Comparison of ENCODE assay signal across 15 cellular contexts in the genomic region with DNA sequence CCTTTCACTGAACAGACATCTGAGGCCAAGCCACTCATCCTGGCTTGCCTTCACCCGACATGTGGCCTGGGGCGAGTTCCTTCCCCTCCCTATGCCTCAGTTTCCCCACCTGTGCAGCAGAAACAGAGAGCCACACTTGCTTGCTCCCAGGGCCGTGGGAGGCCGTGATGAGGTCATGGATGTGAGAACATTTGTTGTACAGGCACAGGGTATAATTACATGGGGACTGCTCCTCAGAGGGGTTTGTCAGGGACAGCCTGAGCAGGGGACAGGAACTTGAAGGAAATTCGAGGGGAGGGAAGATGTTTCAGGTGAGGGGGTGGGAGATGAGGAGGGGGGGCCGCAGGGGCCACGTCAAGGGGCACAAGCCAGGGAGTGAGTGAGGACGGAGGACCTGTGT. TPM values are rescaled to one million over a fixed set of nuclear protein-coding genes. Genes with fewer than 3 reads are reported as not detected.
DNase-seq lines count a peak whose midpoint lies in the region; ATAC-seq, FAIRE-seq and TF ChIP-seq lines count a peak whose summit lies in the region.
"Had no signal": no experiment of that assay in that cellular context is flagged by ENCODE, and none has a peak within 500 bp of the region (broad histone marks: within the 10 kb centered on the region; RNA-seq: fewer than 3 reads in every experiment).

No MANE protein-coding gene starts in this region.

- no peaks in the 10 kb centered on the region for H3K36me3 Mint-ChIP-seq in nephron progenitor cell (ENCODE audit: low read depth)
- H3K36me3 Mint-ChIP-seq: CD8-positive, alpha-beta memory T cell had no signal

- peak overlapping the region; percentile 80 for H3K27ac Mint-ChIP-seq in nephron progenitor cell

- no peak overlapping the region for H3K9ac ChIP-seq in kidney (ENCODE audit: low read length in 2 of 2)
- H3K9ac ChIP-seq in skeletal muscle satellite cell (ENCODE audit: low read depth, low read length), result peak overlapping the region; percentile 33
- H3K9ac ChIP-seq: BLaER1 had no signal

- DNase-seq in Right ventricle myocardium superior (peak; percentile 5), Right ventricle myocardium inferior (ENCODE audit: missing footprints) (no peak), kidney (peak; percentile 39), nephron progenitor cell (no peak), RCC 7860 (ENCODE audit: low spot score) (no peak), KG1 (lab: John Stamatoyannopoulos, UW) (no peak), EL (no peak)
- DNase-seq: AML-193; Caco-2; CD8-positive, alpha-beta memory T cell; H7 had no signal

- H3K4me3 ChIP-seq in kidney (ENCODE audit: low read length in 2 of 2) (no peak overlapping the region), skeletal muscle satellite cell (ENCODE audit: low read length) (no peak overlapping the region)
- H3K4me3 ChIP-seq: BLaER1, GM23338 had no signal

- H3K9me3 Mint-ChIP-seq in nephron progenitor cell, result no peaks in the 10 kb centered on the region
- H3K9me3 Mint-ChIP-seq: CD8-positive, alpha-beta memory T cell; GM23338 had no signal

- FAIRE-seq in kidney (lab: Jason Lieb, UNC) (no peak), RCC 7860 (lab: Jason Lieb, UNC) (no peak)

- H3K9me3 ChIP-seq in kidney (ENCODE audit: control insufficient read depth in 1 of 2, low read length in 2 of 2) (no peaks in the 10 kb centered on the region), skeletal muscle satellite cell (replicated peaks; ENCODE audit: low read length) (no peaks in the 10 kb centered on the region)
- H3K9me3 ChIP-seq: BLaER1, Caco-2 had no signal

- intact Hi-C loops in Right ventricle myocardium superior (cut with DNase I), result no loop called here
- intact Hi-C loops in Right ventricle myocardium inferior (cut with DNase I), result no loop called here
- intact Hi-C loops in kidney (cut with DNase I), result no loop called here

- peaks cover 61% of the 10 kb centered on the region for H3K4me1 Mint-ChIP-seq in nephron progenitor cell
- H3K4me1 Mint-ChIP-seq: CD8-positive, alpha-beta memory T cell; GM23338 had no signal

- TF ChIP-seq CTCF in kidney (IDR thresholded peaks at IDR 0.05; ENCODE audit: borderline replicate concordance, extremely low read depth, insufficient read depth) (no peak), nephron progenitor cell (IDR thresholded peaks at IDR 0.05) (no peak)

- peaks cover 6 to 14% of the 10 kb centered on the region in 2 donors for H3K4me1 ChIP-seq in kidney (ENCODE audit: control insufficient read depth in 1 of 2, insufficient read depth in 1 of 2, low read depth in 1 of 2, low read length in 2 of 2)
- H3K4me1 ChIP-seq in skeletal muscle satellite cell (ENCODE audit: control insufficient read depth, insufficient read depth, low read length), result peaks cover 41% of the 10 kb centered on the region
- H3K4me1 ChIP-seq: Caco-2 had no signal

- H3K4me3 Mint-ChIP-seq in nephron progenitor cell, result no peak overlapping the region
- H3K4me3 Mint-ChIP-seq: CD8-positive, alpha-beta memory T cell; GM23338 had no signal

- no peak overlapping the region for H3K27ac ChIP-seq in kidney (ENCODE audit: low read depth in 2 of 2, low read length in 2 of 2)
- H3K27ac ChIP-seq: 22Rv1, BLaER1 had no signal

- ATAC-seq in Right ventricle myocardium superior (ENCODE audit: poor library complexity) (no peak), Right ventricle myocardium inferior (no peak)
- ATAC-seq: GM23338 had no signal

- H3K36me3 ChIP-seq in kidney (ENCODE audit: control insufficient read depth in 1 of 2, insufficient read depth in 2 of 2, low read length in 2 of 2) (no peaks in the 10 kb centered on the region), skeletal muscle satellite cell (ENCODE audit: insufficient read depth, low read length) (no peaks in the 10 kb centered on the region)
- H3K36me3 ChIP-seq: BLaER1 had no signal

- H3K27me3 Mint-ChIP-seq in nephron progenitor cell (ENCODE audit: low read depth, poor library complexity), result peaks cover 9% of the 10 kb centered on the region

- H3K4me2 ChIP-seq in skeletal muscle satellite cell (ENCODE audit: low read length), result no peak overlapping the region
- H3K4me2 ChIP-seq: GM23338 had no signal

- no peaks in the 10 kb centered on the region for H3K27me3 ChIP-seq in skeletal muscle satellite cell (ENCODE audit: control insufficient read depth, insufficient read depth, low read length)
- H3K27me3 ChIP-seq: BLaER1 had no signal

RNA-seq across cellular contexts. Expression of gene ALPL, which starts 56.1 kb away (rescaled TPM):
- total RNA-seq in Right ventricle myocardium superior (9.4 TPM), Right ventricle myocardium inferior (11.0 TPM), kidney (8.4 TPM)
- polyA plus RNA-seq in kidney (ENCODE audit: insufficient read depth, low read depth, low replicate concordance), result 133 TPM
- total RNA-seq in skeletal muscle satellite cell (2012; rRNA removed), result 1.8 and 10.9 TPM in 2 replicates
- total RNA-seq: CD8-positive, alpha-beta memory T cell had no signal
- polyA plus RNA-seq: CD8-positive, alpha-beta memory T cell had no signal

Comparison
In these comparisons a context has a peak if more than half of its experiments do, and no peak if none do; other contexts are left out.
1. DNase-seq: peak in Right ventricle myocardium superior (single experiment) and kidney (single experiment); none in Right ventricle myocardium inferior (single experiment), nephron progenitor cell (single experiment), RCC 7860 (single experiment), KG1 (single experiment) and EL (single experiment).